15 cellular contexts compared by ENCODE assay signal in the genomic region with DNA sequence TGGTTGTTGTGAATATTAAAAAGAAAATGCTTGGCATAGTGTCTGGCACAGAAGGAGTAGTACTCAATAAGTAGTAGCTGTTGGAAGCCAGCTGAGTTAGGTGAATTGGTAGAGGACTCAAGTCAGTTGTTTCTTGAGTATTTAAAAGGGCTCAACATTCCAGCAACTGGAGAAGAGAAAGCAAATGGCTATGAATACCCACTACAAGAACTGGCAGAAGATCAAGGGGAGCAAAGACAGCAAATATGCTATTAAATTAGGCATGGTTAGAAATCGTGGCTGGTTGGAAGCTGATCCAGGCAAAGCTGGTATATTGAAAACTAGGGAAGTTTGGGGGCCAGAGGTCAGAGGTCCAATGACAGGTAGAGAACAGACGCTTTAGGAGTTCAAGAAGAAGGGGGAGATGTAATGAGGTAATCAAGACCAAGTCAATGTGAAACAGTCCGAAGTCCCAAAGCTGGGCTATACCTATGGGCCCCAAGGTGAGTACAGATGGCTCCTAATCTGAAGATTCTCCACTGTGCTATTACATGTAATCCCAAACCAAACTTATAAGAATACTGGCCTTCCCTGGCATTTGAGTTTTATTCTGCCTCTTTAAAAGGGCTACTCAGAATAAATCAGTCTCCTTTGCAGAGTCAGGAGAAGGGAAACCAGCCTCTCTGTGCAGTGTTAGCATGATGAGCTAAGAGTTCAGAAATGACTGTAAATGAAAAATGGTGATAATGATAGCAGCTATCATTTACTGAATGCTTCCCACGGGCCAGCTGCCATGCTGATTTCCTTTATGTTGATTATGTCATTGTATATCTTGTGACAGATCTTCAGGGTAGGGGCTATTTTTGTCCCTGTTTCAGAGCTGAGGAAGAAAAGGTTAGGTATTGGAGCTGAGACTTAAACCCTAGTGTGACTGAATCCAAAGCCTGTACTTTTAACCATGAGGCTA.
DNase-seq lines count a peak whose midpoint lies in the region; ATAC-seq and TF ChIP-seq lines count a peak whose summit lies in the region.
"Had no signal": no experiment of that assay in that cellular context is flagged by ENCODE, and none has a peak within 500 bp of the region (broad histone marks: within the 10 kb centered on the region; RNA-seq: fewer than 3 reads in every experiment).

No MANE protein-coding gene starts in this region.

- H3K4me3 ChIP-seq in ascending aorta = no peak overlapping the region
- H3K4me3 ChIP-seq in H7 (ENCODE audit: insufficient read depth, low read depth, low read length) = no peak overlapping the region
- H3K4me3 ChIP-seq: sigmoid colon, tibial artery had no signal

- ATAC-seq in GM18505 (IDR thresholded peaks at IDR 0.05; ENCODE audit: unreplicated experiment) = peak; percentile 64

- no peak overlapping the region for H3K27ac ChIP-seq in ascending aorta
- H3K27ac ChIP-seq: tibial artery had no signal

- H3K27me3 ChIP-seq in ascending aorta = no peaks in the 10 kb centered on the region
- H3K27me3 ChIP-seq in H7 (ENCODE audit: control insufficient read depth, insufficient read depth, low read length) = no peaks in the 10 kb centered on the region
- H3K27me3 ChIP-seq: sigmoid colon, tibial artery had no signal

- intact Hi-C loops in ascending aorta (cut with DNase I) = no loop called here

- no peak for TF ChIP-seq CTCF in ascending aorta (IDR thresholded peaks at IDR 0.05)

- H3K4me1 ChIP-seq in ascending aorta = peaks cover 3 to 9% of the 10 kb centered on the region in 2 donors

- DNase-seq in NCI-H146 (lab: John Stamatoyannopoulos, UW) (peak; percentile 5), NCI-H146 treated with DMSO at 0.1 percent for 48 hours (lab: John Stamatoyannopoulos, UW; ENCODE audit: unreplicated experiment) (no peak), KBM-7 (peak; percentile 47), myocyte (ENCODE audit: low read depth) (peak; percentile 85), ascending aorta (ENCODE audit: low spot score in 2 of 2) (no peak), H7 (no peak), SKM-1 treated with dmso at 0.1 percent for 144 hours (lab: John Stamatoyannopoulos, UW; ENCODE audit: unreplicated experiment) (no peak)
- DNase-seq: aorta; effector CD8-positive, alpha-beta T cell; HFFc6; kidney; naive B cell; sigmoid colon; tibial artery had no signal

- no peaks in the 10 kb centered on the region for H3K9me3 ChIP-seq in ascending aorta
- H3K9me3 ChIP-seq: sigmoid colon, tibial artery had no signal

- no peak for TF ChIP-seq POLR2A in GM18505 (IDR thresholded peaks at IDR 0.05; ENCODE audit: borderline replicate concordance, extremely low read depth, insufficient read depth, insufficient read length)

- in situ Hi-C loops in KBM-7 (cut with MboI; ENCODE audit: low pct_unique_long_range_greater_than_20kb, low sequenced_read_pairs) = no loop called here

- H3K36me3 ChIP-seq in ascending aorta (no peaks in the 10 kb centered on the region), H7 (replicated peaks; ENCODE audit: control insufficient read depth, insufficient read depth, low read length) (no peaks in the 10 kb centered on the region)
- H3K36me3 ChIP-seq: sigmoid colon, tibial artery had no signal

Comparison
In these comparisons a context has a peak if more than half of its experiments do, and no peak if none do; other contexts are left out.
1. DNase-seq: peak in NCI-H146 (single experiment), KBM-7 (single experiment) and myocyte (single experiment); none in NCI-H146 treated with DMSO at 0.1 percent for 48 hours (single experiment), ascending aorta (0 of 2), H7 (single experiment) and SKM-1 treated with dmso at 0.1 percent for 144 hours (single experiment).